In genomic region chr4:137531951-137532868, GRCh38 we compare ENCODE assay signal across 8 cellular contexts. TPM values are rescaled to one million over a fixed set of nuclear protein-coding genes. Genes with fewer than 3 reads are reported as not detected.
A peak's percentile ranks its signal among the peaks of the same experiment; 100 is the strongest.
DNase-seq lines count a peak whose midpoint lies in the region; ATAC-seq and TF ChIP-seq lines count a peak whose summit lies in the region.

A gene with protein sequence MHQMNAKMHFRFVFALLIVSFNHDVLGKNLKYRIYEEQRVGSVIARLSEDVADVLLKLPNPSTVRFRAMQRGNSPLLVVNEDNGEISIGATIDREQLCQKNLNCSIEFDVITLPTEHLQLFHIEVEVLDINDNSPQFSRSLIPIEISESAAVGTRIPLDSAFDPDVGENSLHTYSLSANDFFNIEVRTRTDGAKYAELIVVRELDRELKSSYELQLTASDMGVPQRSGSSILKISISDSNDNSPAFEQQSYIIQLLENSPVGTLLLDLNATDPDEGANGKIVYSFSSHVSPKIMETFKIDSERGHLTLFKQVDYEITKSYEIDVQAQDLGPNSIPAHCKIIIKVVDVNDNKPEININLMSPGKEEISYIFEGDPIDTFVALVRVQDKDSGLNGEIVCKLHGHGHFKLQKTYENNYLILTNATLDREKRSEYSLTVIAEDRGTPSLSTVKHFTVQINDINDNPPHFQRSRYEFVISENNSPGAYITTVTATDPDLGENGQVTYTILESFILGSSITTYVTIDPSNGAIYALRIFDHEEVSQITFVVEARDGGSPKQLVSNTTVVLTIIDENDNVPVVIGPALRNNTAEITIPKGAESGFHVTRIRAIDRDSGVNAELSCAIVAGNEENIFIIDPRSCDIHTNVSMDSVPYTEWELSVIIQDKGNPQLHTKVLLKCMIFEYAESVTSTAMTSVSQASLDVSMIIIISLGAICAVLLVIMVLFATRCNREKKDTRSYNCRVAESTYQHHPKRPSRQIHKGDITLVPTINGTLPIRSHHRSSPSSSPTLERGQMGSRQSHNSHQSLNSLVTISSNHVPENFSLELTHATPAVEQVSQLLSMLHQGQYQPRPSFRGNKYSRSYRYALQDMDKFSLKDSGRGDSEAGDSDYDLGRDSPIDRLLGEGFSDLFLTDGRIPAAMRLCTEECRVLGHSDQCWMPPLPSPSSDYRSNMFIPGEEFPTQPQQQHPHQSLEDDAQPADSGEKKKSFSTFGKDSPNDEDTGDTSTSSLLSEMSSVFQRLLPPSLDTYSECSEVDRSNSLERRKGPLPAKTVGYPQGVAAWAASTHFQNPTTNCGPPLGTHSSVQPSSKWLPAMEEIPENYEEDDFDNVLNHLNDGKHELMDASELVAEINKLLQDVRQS (minus strand): TSS chr4:137532494. CDS start chr4:137532088, 406 bp downstream.

- TF ChIP-seq CTCF in adrenal gland (IDR thresholded peaks at IDR 0.05) = no peak

- no peaks in the 10 kb centered on the region for H3K27me3 ChIP-seq in adrenal gland

- H3K27ac ChIP-seq in adrenal gland = peak within 1 kb of the TSS in 4 of 5 donors; percentile 30 to 78 (median 51)

- H3K36me3 ChIP-seq in adrenal gland (replicated peaks in 1 of 2) = no peaks in the 10 kb centered on the region

- TF ChIP-seq POLR2A in adrenal gland (IDR thresholded peaks at IDR 0.05) = peak in 1 of 2 donors; percentile 66

- intact Hi-C loops in adrenal gland (cut with DNase I) = no loop called here
- intact Hi-C loops in left cardiac atrium (cut with DNase I) = no loop called here
- intact Hi-C loops in posterior cingulate gyrus (cut with DNase I) = no loop called here

- H3K4me1 ChIP-seq in adrenal gland (replicated peaks in 1 of 2) = peaks cover 0 to 8% of the 10 kb centered on the region in 2 donors

- DNase-seq in COR-L47 (lab: John Stamatoyannopoulos, UW) = peak; percentile 66
- DNase-seq in M059J (ENCODE audit: low read depth) = peak; percentile 82
- peak; percentile 78 to 90 (median 83) for DNase-seq in adrenal gland
- DNase-seq in left cardiac atrium = peak; percentile 86
- peak; percentile 32 to 92 (median 64) for DNase-seq in posterior cingulate gyrus
- no peak for DNase-seq in SIG-M5 treated with dmso at 0.1 percent for 504 hours (lab: John Stamatoyannopoulos, UW; ENCODE audit: unreplicated experiment)
- DNase-seq in NCI-H526 treated with DMSO at 0.1 percent for 48 hours (lab: John Stamatoyannopoulos, UW) = no peak

- ATAC-seq in GM19463 (IDR thresholded peaks at IDR 0.05; ENCODE audit: unreplicated experiment) (peak; percentile 72), left cardiac atrium (peak; percentile 93 to 96)

- WGBS in adrenal gland, 4 donors = 1% methylated on average over 25 to 28 of the region's 28 CpGs

- peaks cover 0 to 8% (median 0%) of the 10 kb centered on the region in 3 donors for H3K9me3 ChIP-seq in adrenal gland (replicated peaks in 1 of 3)

- H3K4me3 ChIP-seq in adrenal gland = peak within 1 kb of the TSS in 3 of 4 donors; percentile 21 to 54 (median 44)

RNA-seq across cellular contexts. Expression of the gene that starts here (rescaled TPM):
- total RNA-seq in M059J (2014; rRNA removed; shearing (Covaris generic)) = 8.3 and 12.3 TPM in 2 replicates
- total RNA-seq in adrenal gland = 10 to 100 TPM in 3 of 8 donors, 1 to 10 TPM in 5; 3.0 to 26.3 (median 8.8) TPM
- polyA plus RNA-seq in adrenal gland = 1 to 10 TPM; 2.6 to 6.6 (median 3.6) TPM
- total RNA-seq in left cardiac atrium = 10 to 100 TPM in 1 of 2 donors, 1 to 10 TPM in 1; 5.3 to 21.1 TPM

Comparison
In these comparisons a context has a peak if more than half of its experiments do, and no peak if none do; other contexts are left out.
1. DNase-seq: peak in COR-L47 (single experiment), M059J (single experiment), adrenal gland (7 of 7), left cardiac atrium (single experiment) and posterior cingulate gyrus (10 of 10); none in SIG-M5 treated with dmso at 0.1 percent for 504 hours (single experiment) and NCI-H526 treated with DMSO at 0.1 percent for 48 hours (single experiment).